In genomic region chr4:83145776-83146175, GRCh38 we compare ENCODE assay signal across 8 cellular contexts. TPM values are rescaled to one million over a fixed set of nuclear protein-coding genes. Genes with fewer than 3 reads are reported as not detected.
A peak's percentile ranks its signal among the peaks of the same experiment; 100 is the strongest.
DNase-seq lines count a peak whose midpoint lies in the region; ATAC-seq and TF ChIP-seq lines count a peak whose summit lies in the region.
"Not testable (repeated sequence)": the region's sequence is repeated elsewhere in the genome, so short reads cannot be mapped to it uniquely, and the experiment has no call there.
"Had no signal": no experiment of that assay in that cellular context is flagged by ENCODE, and none has a peak within 500 bp of the region (broad histone marks: within the 10 kb centered on the region; RNA-seq: fewer than 3 reads in every experiment).

No MANE protein-coding gene starts in this region.

- H3K9me2 ChIP-seq in OCI-LY7 (ENCODE audit: insufficient read depth, low read length): not testable (repeated sequence)

- H4K20me1 ChIP-seq in OCI-LY7 (ENCODE audit: insufficient read depth, low read length): not testable (repeated sequence)

- H3K9me3 ChIP-seq in OCI-LY7 (ENCODE audit: low read length): not testable (repeated sequence)

- H3K36me3 Mint-ChIP-seq in activated T-helper 17 cell treated with anti-CD3 and anti-CD28 coated beads, Interleukin-2, amount 50 U/mL, for 72 hours (ENCODE audit: low read depth); naive thymus-derived CD8-positive, alpha-beta T cell: not testable (repeated sequence)

- H3K4me2 ChIP-seq in OCI-LY7 (ENCODE audit: low read length): not testable (repeated sequence)

- H3K79me2 ChIP-seq in OCI-LY7 (ENCODE audit: insufficient read depth, low read depth, low read length): not testable (repeated sequence)

- POLR2A ChIA-PET in OCI-LY7 (lab: Charles Lee): interaction anchor here (0.6 to 1.2 kb wide), 2 partner anchors 10 to 662 kb away, joined by 4 read pairs; no protein-coding TSS in a partner anchor
- POLR2A ChIA-PET in naive thymus-derived CD8-positive, alpha-beta T cell (lab: Charles Lee): interaction anchor here (0.6 to 4.9 kb wide), 7 partner anchors 30 to 107 kb away, joined by 3 to 26 read pairs (median 4); partner anchors contain the start of gene PLAC8

- not testable (repeated sequence) for BruUV-seq in OCI-LY7 (replicated peaks; lab: Mats Ljungman, UMichigan)

- H3K4me1 Mint-ChIP-seq in activated T-helper 17 cell treated with anti-CD3 and anti-CD28 coated beads, Interleukin-2, amount 50 U/mL, for 72 hours: not testable (repeated sequence)
- peaks cover 14 to 47% (median 25%) of the 10 kb centered on the region in 4 donors for H3K4me1 Mint-ChIP-seq in naive thymus-derived CD8-positive, alpha-beta T cell

- intact Hi-C loops in OCI-LY7 (cut with micrococcal nuclease; ENCODE audit: unreplicated experiment): not testable (repeated sequence)

- not testable (repeated sequence) for H3K4me3 Mint-ChIP-seq in activated T-helper 17 cell treated with anti-CD3 and anti-CD28 coated beads, Interleukin-2, amount 50 U/mL, for 72 hours; naive thymus-derived CD8-positive, alpha-beta T cell

- not testable (repeated sequence) for H2AFZ ChIP-seq in OCI-LY7 (ENCODE audit: low read length)

- H3K27ac ChIP-seq in OCI-LY7 (ENCODE audit: low read depth, low read length, poor library complexity, severe bottlenecking): not testable (repeated sequence)

- not testable (repeated sequence) for H3K4me3 ChIP-seq in OCI-LY7 (ENCODE audit: low read depth, low read length, poor library complexity, severe bottlenecking)

- H3K27ac Mint-ChIP-seq in activated T-helper 17 cell treated with anti-CD3 and anti-CD28 coated beads, Interleukin-2, amount 50 U/mL, for 72 hours: not testable (repeated sequence)
- H3K27ac Mint-ChIP-seq in naive thymus-derived CD8-positive, alpha-beta T cell: peak overlapping the region in 8 of 10 donors; percentile 13 to 84 (median 44)

- peak; percentile 11 for DNase-seq in OCI-LY7 (ENCODE audit: low spot score)
- peak; percentile 21 to 43 for DNase-seq in activated CD4-positive, alpha-beta T cell treated with anti-CD3 and anti-CD28 coated beads, Interleukin-2, amount 50 U/mL, for 48 hours
- DNase-seq in effector CD8-positive, alpha-beta T cell (lab: John Stamatoyannopoulos, UW): peak; percentile 2
- peak in 9 of 10 donors; percentile 27 to 74 (median 47) for DNase-seq in naive thymus-derived CD8-positive, alpha-beta T cell
- DNase-seq in stimulated activated CD4-positive, alpha-beta T cell treated with anti-CD3 and anti-CD28 coated beads, TNF-alpha, amount 100 ng/mL, for 48 hours (ENCODE audit: low read depth in 3 of 3): peak in 2 of 3 donors; percentile 1 to 43

- H3K9me3 Mint-ChIP-seq in activated T-helper 17 cell treated with anti-CD3 and anti-CD28 coated beads, Interleukin-2, amount 50 U/mL, for 72 hours; naive thymus-derived CD8-positive, alpha-beta T cell: not testable (repeated sequence)

- TF ChIP-seq CTCF in GM12873 (IDR thresholded peaks at IDR 0.05; ENCODE audit: insufficient read depth, low read depth, low read length, missing control alignments): peak; percentile 9
- peak; percentile 34; the same call in 1 of the 2 replicates for TF ChIP-seq CTCF in OCI-LY7 (conservative IDR thresholded peaks at IDR 0.05; ENCODE audit: low read length)

- not testable (repeated sequence) for H3K4me1 ChIP-seq in OCI-LY7 (ENCODE audit: insufficient read depth, low read length, poor library complexity, severe bottlenecking)

- not testable (repeated sequence) for H3K27me3 Mint-ChIP-seq in activated T-helper 17 cell treated with anti-CD3 and anti-CD28 coated beads, Interleukin-2, amount 50 U/mL, for 72 hours; naive thymus-derived CD8-positive, alpha-beta T cell

- CTCF ChIA-PET in OCI-LY7 (lab: Charles Lee; ENCODE audit: unreplicated experiment): not testable (repeated sequence)

- H3K36me3 ChIP-seq in OCI-LY7 (ENCODE audit: insufficient read depth, low read length): not testable (repeated sequence)

- ATAC-seq in activated T-helper 17 cell treated with anti-CD3 and anti-CD28 coated beads, Interleukin-2, amount 50 U/mL, for 72 hours (replicated peaks): peak; percentile 86
- ATAC-seq in naive thymus-derived CD8-positive, alpha-beta T cell: peak; percentile 96 to 99

RNA-seq across cellular contexts. Expression of gene PLAC8, which starts 31.2 kb away (rescaled TPM):
- not detected in 2 replicates for total RNA-seq in OCI-LY7 (2014; rRNA removed; shearing (Covaris generic))
- total RNA-seq in OCI-LY7 (2022): not detected in 2 replicates
- 10 to 100 TPM; 19.9 to 58.9 TPM for total RNA-seq in activated T-helper 17 cell treated with anti-CD3 and anti-CD28 coated beads, Interleukin-2, amount 50 U/mL, for 72 hours
- 100 to 1,000 TPM; 222 to 258 TPM for total RNA-seq in naive thymus-derived CD8-positive, alpha-beta T cell
- 100 to 1,000 TPM; 470 to 615 (median 609) TPM for polyA plus RNA-seq in naive thymus-derived CD8-positive, alpha-beta T cell
- total RNA-seq: GM23248 had no signal

Comparison
In these comparisons a context has a peak if more than half of its experiments do, and no peak if none do; other contexts are left out.
1. RNA of gene PLAC8, which starts 31.2 kb away (total RNA-seq): 222 to 258 TPM in naive thymus-derived CD8-positive, alpha-beta T cell and 19.9 to 58.9 TPM in activated T-helper 17 cell treated with anti-CD3 and anti-CD28 coated beads, Interleukin-2, amount 50 U/mL, for 72 hours; not detected in OCI-LY7; every median in the first group is over 10 times any median in the second.
2. Peak in every context shown above with its lines, with median percentiles within 50 percentile points of each other: DNase-seq.